Comparison of ENCODE assay signal across 1 cellular context in genomic region chr12:116444590-116444943, GRCh38.
A peak's percentile ranks its signal among the peaks of the same experiment; 100 is the strongest.
TF ChIP-seq lines count a peak whose summit lies in the region.

No MANE protein-coding gene starts in this region.

TF ChIP-seq in K562, 482 proteins besides CTCF, POLR2A, EP300 and RAD21 (continued from another document and continues in another):
- TF ChIP-seq TSHZ1 (CRISPR knock-in tag; IDR thresholded peaks at IDR 0.05): no peak
- no peak for TF ChIP-seq ZNF143 (CRISPR knock-in tag; IDR thresholded peaks at IDR 0.05)
- no peak for TF ChIP-seq ZNF318 (IDR thresholded peaks at IDR 0.05; ENCODE audit: borderline replicate concordance in 1 of 2, low read depth in 1 of 2)
- TF ChIP-seq PPARD (CRISPR knock-in tag; IDR thresholded peaks at IDR 0.05): no peak
- TF ChIP-seq BDP1 (IDR thresholded peaks at IDR 0.05; ENCODE audit: insufficient read depth, insufficient read length): no peak
- no peak for TF ChIP-seq ETS1 (conservative IDR thresholded peaks at IDR 0.05; ENCODE audit: control insufficient read depth, low read depth, low read length)
- TF ChIP-seq TFAM (CRISPR knock-in tag; conservative IDR thresholded peaks at IDR 0.05): no peak
- no peak for TF ChIP-seq PTTG1 (tag; IDR thresholded peaks at IDR 0.05; ENCODE audit: low read depth)
- TF ChIP-seq CEBPG (CRISPR knock-in tag; IDR thresholded peaks at IDR 0.05): no peak
- TF ChIP-seq CEBPG (tag; conservative IDR thresholded peaks at IDR 0.05 in 1 of 2, IDR thresholded peaks at IDR 0.05 in 1 of 2): no peak
- TF ChIP-seq ZBTB1 (CRISPR knock-in tag; IDR thresholded peaks at IDR 0.05; ENCODE audit: borderline replicate concordance, low read depth): no peak
- TF ChIP-seq ATF7 (IDR thresholded peaks at IDR 0.05): no peak
- no peak for TF ChIP-seq CHD1 (IDR thresholded peaks at IDR 0.05; ENCODE audit: low read length)
- TF ChIP-seq ZNF347 (CRISPR knock-in tag; IDR thresholded peaks at IDR 0.05; ENCODE audit: low read depth): no peak
- TF ChIP-seq NR2F6 (CRISPR knock-in tag; IDR thresholded peaks at IDR 0.05): no peak
- no peak for TF ChIP-seq CAMTA2 (CRISPR knock-in tag; conservative IDR thresholded peaks at IDR 0.05)
- no peak for TF ChIP-seq NR2C2 (CRISPR knock-in tag; IDR thresholded peaks at IDR 0.05)
- TF ChIP-seq NR2C2 (tag; IDR thresholded peaks at IDR 0.05): 0 out of 2 replicates have a peak, but pooled peaks have one; percentile 16
- no peak for TF ChIP-seq ZNF512 (tag; IDR thresholded peaks at IDR 0.05)
- no peak for TF ChIP-seq HEY1 (CRISPR knock-in tag; IDR thresholded peaks at IDR 0.05; ENCODE audit: borderline replicate concordance)
- TF ChIP-seq MBD2 (IDR thresholded peaks at IDR 0.05; ENCODE audit: borderline replicate concordance, low read depth): no peak
- TF ChIP-seq MCM7 (IDR thresholded peaks at IDR 0.05): no peak
- no peak for TF ChIP-seq GTF2E2 (tag; IDR thresholded peaks at IDR 0.05)
- no peak for TF ChIP-seq RERE (CRISPR knock-in tag; IDR thresholded peaks at IDR 0.05; ENCODE audit: borderline replicate concordance)
- TF ChIP-seq ZBTB34 (CRISPR knock-in tag; IDR thresholded peaks at IDR 0.05): no peak
- no peak for TF ChIP-seq ESRRB (CRISPR knock-in tag; IDR thresholded peaks at IDR 0.05; ENCODE audit: borderline replicate concordance)
- no peak for TF ChIP-seq NFRKB (IDR thresholded peaks at IDR 0.05; ENCODE audit: low read depth)
- no peak for TF ChIP-seq U2AF1 (optimal IDR thresholded peaks at IDR 0.05; ENCODE audit: low read depth, low read length)
- TF ChIP-seq MEIS2 (IDR thresholded peaks at IDR 0.05; ENCODE audit: partially characterized antibody): no peak
- no peak for TF ChIP-seq ZNF232 (CRISPR knock-in tag; IDR thresholded peaks at IDR 0.05)
- TF ChIP-seq PYGO2 (tag; IDR thresholded peaks at IDR 0.05): no peak
- no peak for TF ChIP-seq CBX8 (IDR thresholded peaks at IDR 0.05; ENCODE audit: borderline replicate concordance, extremely low read depth, low read depth, low read length, poor library complexity, severe bottlenecking)
- TF ChIP-seq ZNF431 (CRISPR knock-in tag; IDR thresholded peaks at IDR 0.05): no peak
- no peak for TF ChIP-seq ZNF586 (CRISPR knock-in tag; conservative IDR thresholded peaks at IDR 0.05)
- no peak for TF ChIP-seq POLR3A (IDR thresholded peaks at IDR 0.05; ENCODE audit: borderline replicate concordance, extremely low read depth, insufficient read depth, insufficient read length)
- TF ChIP-seq ZNF584 (CRISPR knock-in tag; IDR thresholded peaks at IDR 0.05; ENCODE audit: low read depth): no peak
- no peak for TF ChIP-seq BRCA1 (IDR thresholded peaks at IDR 0.05)
- no peak for TF ChIP-seq BRCA1 (CRISPR knock-in tag; IDR thresholded peaks at IDR 0.05)
- peak; percentile 56 for TF ChIP-seq ZNF766 (CRISPR knock-in tag; conservative IDR thresholded peaks at IDR 0.05)
- TF ChIP-seq GATAD2B (IDR thresholded peaks at IDR 0.05; ENCODE audit: borderline replicate concordance): no peak
- TF ChIP-seq SNRNP70 (optimal IDR thresholded peaks at IDR 0.05; ENCODE audit: low read depth, low read length): no peak
- no peak for TF ChIP-seq JUNB (CRISPR knock-in tag; conservative IDR thresholded peaks at IDR 0.05)
- TF ChIP-seq TCF3 (CRISPR knock-in tag; IDR thresholded peaks at IDR 0.05): no peak
- peak; percentile 39; the same call in 1 of the 2 replicates for TF ChIP-seq ZFX (CRISPR knock-in tag; IDR thresholded peaks at IDR 0.05)
- no peak for TF ChIP-seq NCOA1 (IDR thresholded peaks at IDR 0.05; ENCODE audit: low read depth)
- no peak for TF ChIP-seq SMARCE1 (IDR thresholded peaks at IDR 0.05)
- TF ChIP-seq ZNF175 (CRISPR knock-in tag; IDR thresholded peaks at IDR 0.05; ENCODE audit: low read depth): 0 out of 2 replicates have a peak, but pooled peaks have one; percentile 52
- no peak for TF ChIP-seq CHD2 (IDR thresholded peaks at IDR 0.05; ENCODE audit: low read depth, low read length)
- TF ChIP-seq HDAC2 (IDR thresholded peaks at IDR 0.05): no peak
- no peak for TF ChIP-seq KDM2B (CRISPR knock-in tag; IDR thresholded peaks at IDR 0.05)
